Comparison of ENCODE assay signal across 8 cellular contexts in the genomic region with DNA sequence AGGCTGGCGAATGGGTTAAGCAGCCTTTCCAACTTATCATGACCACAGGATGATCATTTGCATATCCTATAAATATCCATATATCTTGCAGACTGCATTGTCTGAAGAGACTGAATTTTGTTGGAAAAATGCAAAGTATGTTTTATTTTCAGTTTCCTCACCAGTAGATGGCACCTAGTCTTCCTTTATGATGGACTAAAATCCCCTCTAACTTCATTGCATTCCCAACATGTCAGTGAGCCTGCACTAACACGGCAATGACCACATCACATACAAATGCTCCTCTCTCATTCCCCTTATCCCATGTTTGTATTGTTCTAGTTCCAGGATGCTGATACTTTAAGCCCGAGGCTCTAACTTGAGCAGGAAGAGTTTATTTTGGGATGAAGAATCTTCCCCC. TPM values are rescaled to one million over a fixed set of nuclear protein-coding genes. Genes with fewer than 3 reads are reported as not detected.
A peak's percentile ranks its signal among the peaks of the same experiment; 100 is the strongest.
DNase-seq lines count a peak whose midpoint lies in the region; TF ChIP-seq lines count a peak whose summit lies in the region.

No MANE protein-coding gene starts in this region.

- peak; percentile 8 to 35 for TF ChIP-seq CTCF in mammary epithelial cell (conservative IDR thresholded peaks at IDR 0.05 in 1 of 2, IDR thresholded peaks at IDR 0.05 in 1 of 2; ENCODE audit: extremely low read depth in 1 of 2, insufficient read depth in 1 of 2, low read depth in 1 of 2, low read length in 2 of 2)

- H2AK5ac ChIP-seq in mesenchymal stem cell (ENCODE audit: low read length, severe bottlenecking): no peak overlapping the region

- 28% methylated on average over 3 of the region's 3 CpGs for WGBS in mammary epithelial cell (ENCODE audit: low coverage, missing lambda C conversion rate)
- no CpG with 5 or more reads among the region's 3 CpGs for WGBS in mesenchymal stem cell

- H3K79me2 ChIP-seq in mammary epithelial cell (ENCODE audit: insufficient read depth, low read length): no peaks in the 10 kb centered on the region

- H3K36me3 ChIP-seq in mammary epithelial cell (ENCODE audit: insufficient read depth, low read length) (no peaks in the 10 kb centered on the region), mesenchymal stem cell (ENCODE audit: control insufficient read depth in 1 of 2, insufficient read depth in 2 of 2, low read depth in 1 of 2, low read length in 2 of 2) (no peaks in the 10 kb centered on the region)
- H3K36me3 ChIP-seq in effector memory CD4-positive, alpha-beta T cell (ENCODE audit: control insufficient read depth, insufficient read depth, low read length): no peaks in the 10 kb centered on the region

- H3K27ac ChIP-seq in mammary epithelial cell (ENCODE audit: insufficient read depth, low read depth, low read length) (no peak overlapping the region), mesenchymal stem cell (ENCODE audit: low read length, poor library complexity, severe bottlenecking) (no peak overlapping the region)
- H3K27ac ChIP-seq in effector memory CD4-positive, alpha-beta T cell (ENCODE audit: insufficient read depth, low read length, poor library complexity, severe bottlenecking): no peak overlapping the region

- H3K9me3 ChIP-seq in mammary epithelial cell (replicated peaks; ENCODE audit: insufficient read depth, low read length): no peaks in the 10 kb centered on the region
- H3K9me3 ChIP-seq in mesenchymal stem cell (ENCODE audit: control insufficient read depth, low read length): no peaks in the 10 kb centered on the region
- H3K9me3 ChIP-seq in effector memory CD4-positive, alpha-beta T cell (ENCODE audit: control insufficient read depth, low read length): no peaks in the 10 kb centered on the region

- H4K20me1 ChIP-seq in mammary epithelial cell (ENCODE audit: insufficient read depth, low read length): no peaks in the 10 kb centered on the region

- no peak overlapping the region for H4K91ac ChIP-seq in mesenchymal stem cell (ENCODE audit: low read length)

- BruUV-seq in mammary epithelial cell (replicated peaks; lab: Mats Ljungman, UMichigan): no TSS peak

- CTCF ChIA-PET in mammary epithelial cell (lab: Charles Lee; ENCODE audit: low non-redundant PET): no interaction called here
- CTCF ChIA-PET in activated naive CD4-positive, alpha-beta T cell treated with anti-CD3 and anti-CD28 coated beads for 36 hours (lab: Charles Lee): interaction anchor here (0.9 kb wide), 1 partner anchor 14 kb away, joined by 3 read pairs; no protein-coding TSS in a partner anchor

- no peak overlapping the region for H3K4me3 Mint-ChIP-seq in activated naive CD4-positive, alpha-beta T cell treated with anti-CD3 and anti-CD28 coated beads for 36 hours

- no peak overlapping the region for H2BK12ac ChIP-seq in mesenchymal stem cell (ENCODE audit: low read length in 2 of 2)

- intact Hi-C loops in mammary epithelial cell (cut with micrococcal nuclease): loop anchor here (1.0 to 5.0 kb wide), 2 partner anchors 189 to 262 kb away; a partner anchor contains a TSS
- intact Hi-C loops in activated naive CD4-positive, alpha-beta T cell treated with anti-CD3 and anti-CD28 coated beads for 36 hours (cut with micrococcal nuclease): loop anchor here (1.0 to 5.0 kb wide), 3 partner anchors 127 to 189 kb away; a partner anchor contains a TSS

- no peak overlapping the region for H3K23ac ChIP-seq in mesenchymal stem cell (ENCODE audit: low read length in 2 of 2)

- H3K4me3 ChIP-seq in mammary epithelial cell (replicated peaks in 1 of 3; ENCODE audit: insufficient read depth in 1 of 3, low read depth in 2 of 3, low read length in 3 of 3) (no peak overlapping the region), mesenchymal stem cell (ENCODE audit: insufficient read depth in 1 of 2, low read depth in 1 of 2, low read length in 2 of 2) (no peak overlapping the region)
- H3K4me3 ChIP-seq in effector memory CD4-positive, alpha-beta T cell (ENCODE audit: insufficient read depth, low read depth, low read length, poor library complexity, severe bottlenecking): no peak overlapping the region

- H3K36me3 Mint-ChIP-seq in activated naive CD4-positive, alpha-beta T cell treated with anti-CD3 and anti-CD28 coated beads for 36 hours (ENCODE audit: low read depth): no peaks in the 10 kb centered on the region

- no peak overlapping the region for H2BK5ac ChIP-seq in mesenchymal stem cell (ENCODE audit: low read depth, low read length, poor library complexity, severe bottlenecking)

- H2AFZ ChIP-seq in mammary epithelial cell (ENCODE audit: low read depth, low read length): no peak overlapping the region
- no peak overlapping the region for H2AFZ ChIP-seq in mesenchymal stem cell (ENCODE audit: low read depth, low read length)

- no peak overlapping the region for H2BK15ac ChIP-seq in mesenchymal stem cell (ENCODE audit: low read depth, poor library complexity, severe bottlenecking)

- H4K8ac ChIP-seq in mesenchymal stem cell (ENCODE audit: low read length): no peak overlapping the region

- H3K79me1 ChIP-seq in mesenchymal stem cell (replicated peaks; ENCODE audit: low read length, poor library complexity, severe bottlenecking): no peaks in the 10 kb centered on the region

- H3K4me1 Mint-ChIP-seq in activated naive CD4-positive, alpha-beta T cell treated with anti-CD3 and anti-CD28 coated beads for 36 hours (ENCODE audit: low read depth): peaks cover 19% of the 10 kb centered on the region

- no peak overlapping the region for H3K9ac ChIP-seq in mammary epithelial cell (ENCODE audit: insufficient read depth, low read length)
- no peak overlapping the region for H3K9ac ChIP-seq in mesenchymal stem cell (ENCODE audit: low read length)

- no peak overlapping the region for H3K14ac ChIP-seq in mesenchymal stem cell (ENCODE audit: low read length in 2 of 2)

- dilution Hi-C loops in mammary epithelial cell (cut with HindIII; ENCODE audit: low sequenced_read_pairs): no loop called here

- in situ Hi-C loops in mammary epithelial cell (cut with MboI; ENCODE audit: low sequenced_read_pairs in 2 of 2): no loop called here

- no peaks in the 10 kb centered on the region for H3K4me1 ChIP-seq in mammary epithelial cell (ENCODE audit: insufficient read depth, low read length)
- H3K4me1 ChIP-seq in mesenchymal stem cell (ENCODE audit: control insufficient read depth, insufficient read depth, low read depth, low read length): no peaks in the 10 kb centered on the region
- no peaks in the 10 kb centered on the region for H3K4me1 ChIP-seq in effector memory CD4-positive, alpha-beta T cell (ENCODE audit: control insufficient read depth, insufficient read depth, low read length, poor library complexity, severe bottlenecking)

- peak; percentile 60 for DNase-seq in EH (ENCODE audit: low read depth)
- peak; percentile 19 for DNase-seq in NCI-H1105 (lab: John Stamatoyannopoulos, UW)
- DNase-seq in mammary epithelial cell: peak; percentile 24
- DNase-seq in mesenchymal stem cell: peak; percentile 29
- DNase-seq in activated naive CD4-positive, alpha-beta T cell treated with anti-CD3 and anti-CD28 coated beads for 36 hours: no peak
- DNase-seq in effector memory CD4-positive, alpha-beta T cell: no peak
- DNase-seq in 8988T: no peak
- DNase-seq in SKM-1 treated with dmso at 0.1 percent for 144 hours (lab: John Stamatoyannopoulos, UW; ENCODE audit: unreplicated experiment): no peak

- H3K4me2 ChIP-seq in mammary epithelial cell (ENCODE audit: insufficient read depth, low read depth, low read length) (no peak overlapping the region), mesenchymal stem cell (ENCODE audit: low read length, poor library complexity, severe bottlenecking) (no peak overlapping the region)

- peaks cover 5% of the 10 kb centered on the region for H3K27me3 Mint-ChIP-seq in activated naive CD4-positive, alpha-beta T cell treated with anti-CD3 and anti-CD28 coated beads for 36 hours (ENCODE audit: low read depth)

- H3K9me3 Mint-ChIP-seq in activated naive CD4-positive, alpha-beta T cell treated with anti-CD3 and anti-CD28 coated beads for 36 hours: no peaks in the 10 kb centered on the region

- no peak overlapping the region for H3K4ac ChIP-seq in mesenchymal stem cell (ENCODE audit: low read depth in 1 of 2, low read length in 2 of 2)

- H3K27me3 ChIP-seq in mammary epithelial cell (ENCODE audit: insufficient read depth, low read length) (no peaks in the 10 kb centered on the region), mesenchymal stem cell (ENCODE audit: control insufficient read depth in 1 of 2, insufficient read depth in 1 of 2, low read length in 2 of 2) (peaks cover 0 to 5% of the 10 kb centered on the region in 2 experiments)
- no peaks in the 10 kb centered on the region for H3K27me3 ChIP-seq in effector memory CD4-positive, alpha-beta T cell (replicated peaks; ENCODE audit: control insufficient read depth, insufficient read depth, low read length, poor library complexity, severe bottlenecking)

- no peak overlapping the region for H2BK120ac ChIP-seq in mesenchymal stem cell (ENCODE audit: low read depth, low read length)

- H3K18ac ChIP-seq in mesenchymal stem cell (ENCODE audit: low read depth in 1 of 2, low read length in 2 of 2): no peak overlapping the region

- H3K27ac Mint-ChIP-seq in activated naive CD4-positive, alpha-beta T cell treated with anti-CD3 and anti-CD28 coated beads for 36 hours: no peak overlapping the region

RNA-seq across cellular contexts. Expression of a gene that starts 24.7 kb away (rescaled TPM):
- not detected for total RNA-seq in mammary epithelial cell
- polyA plus RNA-seq in mammary epithelial cell: not detected
- polyA minus RNA-seq in mammary epithelial cell: not detected
- polyA plus RNA-seq in mesenchymal stem cell (2013, experiment 1 of 2): not detected
- polyA plus RNA-seq in mesenchymal stem cell (2013, experiment 2 of 2): not detected
- not detected for total RNA-seq in activated naive CD4-positive, alpha-beta T cell treated with anti-CD3 and anti-CD28 coated beads for 36 hours

Comparison
In these comparisons a context has a peak if more than half of its experiments do, and no peak if none do; other contexts are left out.
1. DNase-seq: peak in EH (single experiment), NCI-H1105 (single experiment), mammary epithelial cell (single experiment) and mesenchymal stem cell (single experiment); none in activated naive CD4-positive, alpha-beta T cell treated with anti-CD3 and anti-CD28 coated beads for 36 hours (single experiment), effector memory CD4-positive, alpha-beta T cell (0 of 3), 8988T (single experiment) and SKM-1 treated with dmso at 0.1 percent for 144 hours (single experiment).